Comparison of ENCODE assay signal across 8 cellular contexts in genomic region chr4:176320976-176321361, GRCh38. TPM values are rescaled to one million over a fixed set of nuclear protein-coding genes. Genes with fewer than 3 reads are reported as not detected.
DNase-seq lines count a peak whose midpoint lies in the region; ATAC-seq and TF ChIP-seq lines count a peak whose summit lies in the region.

No MANE protein-coding gene starts in this region.

- ATAC-seq in Panc1: no peak
- no peak for ATAC-seq in GM18861 (IDR thresholded peaks at IDR 0.05; ENCODE audit: unreplicated experiment)

- H3K4me1 ChIP-seq in Panc1 (ENCODE audit: control insufficient read depth, insufficient read depth, low read length): peaks cover 2% of the 10 kb centered on the region; the same call in 1 of the 2 replicates
- H3K4me1 ChIP-seq in parathyroid adenoma: no peaks in the 10 kb centered on the region

- BruUV-seq in Panc1 (replicated peaks; lab: Mats Ljungman, UMichigan): no TSS peak

- H3K36me3 ChIP-seq in Panc1 (ENCODE audit: control insufficient read depth, insufficient read depth, low read length) (no peaks in the 10 kb centered on the region; the same call in 1 of the 2 replicates), parathyroid adenoma (ENCODE audit: control insufficient read depth, insufficient read depth, low read length) (no peaks in the 10 kb centered on the region)

- no peak for DNase-seq in Panc1 (ENCODE audit: low read depth, low spot score)
- DNase-seq in epithelial cell of prostate (ENCODE audit: low read depth, low spot score): no peak
- DNase-seq in DMS79 (lab: John Stamatoyannopoulos, UW): no peak
- no peak for DNase-seq in NCI-H2196 treated with DMSO at 0.1 percent for 48 hours (lab: John Stamatoyannopoulos, UW; ENCODE audit: unreplicated experiment)
- DNase-seq in mesenteric fat pad (ENCODE audit: low spot score): no peak

- H3K4me2 ChIP-seq in parathyroid adenoma (ENCODE audit: low read length): peak overlapping the region; percentile 73

- H3K79me2 ChIP-seq in parathyroid adenoma: peaks cover 4% of the 10 kb centered on the region

- H3K27me3 ChIP-seq in Panc1 (ENCODE audit: control insufficient read depth, insufficient read depth, low read length) (no peaks in the 10 kb centered on the region), parathyroid adenoma (ENCODE audit: control insufficient read depth, insufficient read depth, low read length) (no peaks in the 10 kb centered on the region)

- in situ Hi-C loops in Panc1 (cut with HindIII; ENCODE audit: low pct_unique_long_range_greater_than_20kb, low sequenced_read_pairs): no loop called here

- POLR2A ChIA-PET in Panc1 (lab: Charles Lee): interaction anchor here (0.7 kb wide), 1 partner anchor 181 kb away, joined by 10 read pairs; no protein-coding TSS in a partner anchor

- intact Hi-C loops in Panc1 (cut with micrococcal nuclease; ENCODE audit: unreplicated experiment): no loop called here

- CTCF ChIA-PET in Panc1 (lab: Charles Lee): no interaction called here

- H3K27ac ChIP-seq in Panc1 (ENCODE audit: low read length) (peak overlapping the region; percentile 85), epithelial cell of prostate (peak overlapping the region; percentile 96), parathyroid adenoma (peak overlapping the region; percentile 87)

- H3K9ac ChIP-seq in parathyroid adenoma: no peak overlapping the region

- peak overlapping the region; percentile 89 for H2AFZ ChIP-seq in parathyroid adenoma

- TF ChIP-seq CTCF in GM12875 (IDR thresholded peaks at IDR 0.05; ENCODE audit: borderline replicate concordance, insufficient read depth, low read depth, low read length) (no peak), Panc1 (IDR thresholded peaks at IDR 0.05) (no peak), parathyroid adenoma (IDR thresholded peaks at IDR 0.05) (no peak)

- no peaks in the 10 kb centered on the region for H3K9me3 ChIP-seq in Panc1 (ENCODE audit: control insufficient read depth, insufficient read depth, low read depth, low read length)
- no peaks in the 10 kb centered on the region for H3K9me3 ChIP-seq in parathyroid adenoma (ENCODE audit: control insufficient read depth, low read length)

- H3K4me3 ChIP-seq in GM12875 (ENCODE audit: low read depth, low read length) (peak overlapping the region; percentile 97), Panc1 (ENCODE audit: low read depth in 2 of 2, low read length in 2 of 2) (peak overlapping the region; percentile 77 to 93), parathyroid adenoma (ENCODE audit: low read depth, low read length) (peak overlapping the region; percentile 73)

RNA-seq across cellular contexts. Expression of gene SPCS3, which starts 1.2 kb away (rescaled TPM):
- total RNA-seq in Panc1 (2021; ENCODE audit: unreplicated experiment) (78.5 TPM), mesenteric fat pad (134 TPM)
- 47.3 TPM for polyA plus RNA-seq in Panc1 (2012; ENCODE audit: insufficient read length)

RNA-seq across cellular contexts. Expression of gene ASB5, which starts 51.9 kb away (rescaled TPM):
- total RNA-seq in Panc1 (2021; ENCODE audit: unreplicated experiment) (not detected), mesenteric fat pad (not detected)
- not detected for polyA plus RNA-seq in Panc1 (2012; ENCODE audit: insufficient read length)
